8 cellular contexts compared by ENCODE assay signal in the genomic region with DNA sequence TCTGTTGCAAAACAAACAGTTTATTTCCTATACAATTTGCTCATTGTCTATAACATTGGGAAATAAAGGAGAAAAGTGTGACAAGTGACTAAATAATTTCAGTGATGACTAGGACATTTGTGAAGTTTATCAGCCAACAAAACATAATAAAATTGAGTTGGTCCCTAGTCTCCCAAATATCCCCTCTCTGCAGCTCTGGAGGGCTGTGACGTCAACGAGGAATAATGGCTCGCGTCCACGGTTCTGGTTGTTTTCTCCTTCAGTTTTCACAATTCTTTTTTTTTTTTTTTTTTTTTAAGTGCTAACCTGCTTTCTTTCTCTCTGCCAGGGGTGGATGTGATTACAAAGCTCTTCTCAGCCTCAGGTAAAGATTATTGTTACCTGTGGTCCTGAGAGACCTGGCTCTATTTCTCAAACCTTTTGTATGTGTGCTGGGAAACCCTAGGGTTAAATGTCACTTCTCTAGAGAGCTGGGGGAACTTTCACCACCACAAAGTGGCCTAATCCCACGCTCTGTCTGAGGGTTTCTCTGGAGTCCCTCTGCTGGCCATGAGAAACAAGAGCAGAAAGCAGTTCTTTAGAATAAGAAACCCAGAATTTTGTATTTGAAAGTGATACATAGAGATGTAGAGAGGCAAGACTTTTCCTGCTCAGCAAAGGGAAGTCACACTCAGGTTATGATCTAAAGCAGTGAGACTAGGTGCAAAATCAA.
A peak's percentile ranks its signal among the peaks of the same experiment; 100 is the strongest.
DNase-seq lines count a peak whose midpoint lies in the region; ATAC-seq and TF ChIP-seq lines count a peak whose summit lies in the region.

No MANE protein-coding gene starts in this region.

- peak; percentile 27 for DNase-seq in stimulated activated CD4-positive, alpha-beta T cell treated with anti-CD3 and anti-CD28 coated beads, Interleukin-1b, Interleukin-23, amount 100 ng/mL, for 48 hours
- no peak for DNase-seq in stimulated activated CD4-positive, alpha-beta T cell treated with anti-CD3 and anti-CD28 coated beads, Interleukin-4, amount 100 ng/mL, for 1 hour
- DNase-seq in T-helper 2 cell treated with Interferon-gamma antibody and Interleukin-4, amounts not matched to agents 5 μg/mL and 100 μg/mL, for 36 hours (ENCODE audit: low spot score): peak; percentile 46
- DNase-seq in fibroblast of mammary gland (ENCODE audit: low read depth) (peak; percentile 74), pons (ENCODE audit: low spot score) (peak; percentile 9), NCI-H1105 (lab: John Stamatoyannopoulos, UW) (no peak)
- no peak for DNase-seq in activated T-cell treated with anti-CD3 and anti-CD28 coated beads, Interleukin-2, amount 50 U/mL, for 1 hour

- H3K4me1 Mint-ChIP-seq in T-helper 2 cell treated with Interferon-gamma antibody and Interleukin-4, amounts not matched to agents 5 μg/mL and 100 μg/mL, for 36 hours (ENCODE audit: low read depth): peaks cover 17% of the 10 kb centered on the region

- peak; percentile 72 for TF ChIP-seq CTCF in fibroblast of mammary gland (conservative IDR thresholded peaks at IDR 0.05; ENCODE audit: control insufficient read depth, insufficient read depth, low read depth, low read length)

- H3K4me3 ChIP-seq in fibroblast of mammary gland (ENCODE audit: control insufficient read depth, low read depth, low read length): no peak overlapping the region

- H3K36me3 Mint-ChIP-seq in T-helper 2 cell treated with Interferon-gamma antibody and Interleukin-4, amounts not matched to agents 5 μg/mL and 100 μg/mL, for 36 hours (ENCODE audit: low read depth): no peaks in the 10 kb centered on the region

- no peak overlapping the region for H3K27ac Mint-ChIP-seq in T-helper 2 cell treated with Interferon-gamma antibody and Interleukin-4, amounts not matched to agents 5 μg/mL and 100 μg/mL, for 36 hours

- no peaks in the 10 kb centered on the region for H3K9me3 Mint-ChIP-seq in T-helper 2 cell treated with Interferon-gamma antibody and Interleukin-4, amounts not matched to agents 5 μg/mL and 100 μg/mL, for 36 hours

- peak; percentile 48 for ATAC-seq in HG03565 (IDR thresholded peaks at IDR 0.05; ENCODE audit: unreplicated experiment)

- H3K4me3 Mint-ChIP-seq in T-helper 2 cell treated with Interferon-gamma antibody and Interleukin-4, amounts not matched to agents 5 μg/mL and 100 μg/mL, for 36 hours: no peak overlapping the region

- peaks cover 2% of the 10 kb centered on the region for H3K27me3 Mint-ChIP-seq in T-helper 2 cell treated with Interferon-gamma antibody and Interleukin-4, amounts not matched to agents 5 μg/mL and 100 μg/mL, for 36 hours (ENCODE audit: low read depth)

Comparison
In these comparisons a context has a peak if more than half of its experiments do, and no peak if none do; other contexts are left out.
1. DNase-seq: peak in stimulated activated CD4-positive, alpha-beta T cell treated with anti-CD3 and anti-CD28 coated beads, Interleukin-1b, Interleukin-23, amount 100 ng/mL, for 48 hours (single experiment), T-helper 2 cell treated with Interferon-gamma antibody and Interleukin-4, amounts not matched to agents 5 μg/mL and 100 μg/mL, for 36 hours (single experiment), fibroblast of mammary gland (single experiment) and pons (single experiment); none in stimulated activated CD4-positive, alpha-beta T cell treated with anti-CD3 and anti-CD28 coated beads, Interleukin-4, amount 100 ng/mL, for 1 hour (single experiment), NCI-H1105 (single experiment) and activated T-cell treated with anti-CD3 and anti-CD28 coated beads, Interleukin-2, amount 50 U/mL, for 1 hour (single experiment).